ENCODE assay signal across 8 cellular contexts in genomic region chr19:35775298-35776101, GRCh38. TPM values are rescaled to one million over a fixed set of nuclear protein-coding genes. Genes with fewer than 3 reads are reported as not detected.
DNase-seq lines count a peak whose midpoint lies in the region; ATAC-seq lines count a peak whose summit lies in the region.

TSS of gene ARHGAP33 (plus strand) at chr19:35775564. CDS start at chr19:35775659, 95 bp downstream.

- H3K27ac Mint-ChIP-seq in naive B cell: peak within 1 kb of the TSS in 3 of 6 donors; percentile 62 to 85 (median 81)
- peak within 1 kb of the TSS; percentile 80 for H3K27ac Mint-ChIP-seq in stimulated activated effector memory CD8-positive, alpha-beta T cell treated with anti-CD3 and anti-CD28 coated beads, Interleukin-12 subunit alpha, Interleukin-12 subunit beta, amount 100 ng/mL, for 72 hours

- H3K9me3 Mint-ChIP-seq in naive B cell: peaks cover 0 to 1% (median 0%) of the 10 kb centered on the region in 7 donors
- H3K9me3 Mint-ChIP-seq in stimulated activated effector memory CD8-positive, alpha-beta T cell treated with anti-CD3 and anti-CD28 coated beads, Interleukin-12 subunit alpha, Interleukin-12 subunit beta, amount 100 ng/mL, for 72 hours: no peaks in the 10 kb centered on the region

- peak within 1 kb of the TSS; percentile 83 to 92 (median 90) for H3K4me3 Mint-ChIP-seq in naive B cell
- peak within 1 kb of the TSS; percentile 82 for H3K4me3 Mint-ChIP-seq in stimulated activated effector memory CD8-positive, alpha-beta T cell treated with anti-CD3 and anti-CD28 coated beads, Interleukin-12 subunit alpha, Interleukin-12 subunit beta, amount 100 ng/mL, for 72 hours

- DNase-seq in EH (ENCODE audit: low read depth): peak; percentile 97
- peak; percentile 92 for DNase-seq in GOT3 (lab: John Stamatoyannopoulos, UW)
- peak; percentile 94 for DNase-seq in LHCN-M2 (ENCODE audit: low read depth)
- peak; percentile 96 for DNase-seq in RPMI7951 (ENCODE audit: low read depth)
- DNase-seq in activated T-helper 1 cell treated with Interleukin-2 at 50 U/mL for 16 hours (ENCODE audit: low read depth): peak; percentile 95
- DNase-seq in fibroblast of gingiva (ENCODE audit: low read depth): peak; percentile 91
- DNase-seq in naive B cell: peak; percentile 99
- DNase-seq in stimulated activated effector memory CD8-positive, alpha-beta T cell treated with anti-CD3 and anti-CD28 coated beads, Interleukin-12 subunit alpha, Interleukin-12 subunit beta, amount 100 ng/mL, for 72 hours (ENCODE audit: low spot score in 2 of 2): peak; percentile 98 to 99

- H3K36me3 Mint-ChIP-seq in naive B cell: no peaks in the 10 kb centered on the region
- H3K36me3 Mint-ChIP-seq in stimulated activated effector memory CD8-positive, alpha-beta T cell treated with anti-CD3 and anti-CD28 coated beads, Interleukin-12 subunit alpha, Interleukin-12 subunit beta, amount 100 ng/mL, for 72 hours: peaks cover 23% of the 10 kb centered on the region

- peak; percentile 95 to 97 for ATAC-seq in naive B cell (ENCODE audit: low read depth in 2 of 2)
- peak; percentile 95 for ATAC-seq in stimulated activated effector memory CD8-positive, alpha-beta T cell treated with anti-CD3 and anti-CD28 coated beads, Interleukin-12 subunit alpha, Interleukin-12 subunit beta, amount 100 ng/mL, for 72 hours

- H3K27me3 Mint-ChIP-seq in naive B cell: no peaks in the 10 kb centered on the region

- H3K4me1 Mint-ChIP-seq in naive B cell: peaks cover 12 to 18% (median 15%) of the 10 kb centered on the region in 3 donors
- H3K4me1 Mint-ChIP-seq in stimulated activated effector memory CD8-positive, alpha-beta T cell treated with anti-CD3 and anti-CD28 coated beads, Interleukin-12 subunit alpha, Interleukin-12 subunit beta, amount 100 ng/mL, for 72 hours: peaks cover 25% of the 10 kb centered on the region

RNA-seq across cellular contexts. Expression of gene ARHGAP33, which starts in this region (rescaled TPM):
- 6.4 and 6.6 TPM in 2 replicates for total RNA-seq in LHCN-M2 (2014; rRNA removed)
- 5.3 TPM for polyA plus RNA-seq in LHCN-M2 (2012)
- total RNA-seq in RPMI7951 (2014; rRNA removed; shearing (Covaris generic)): 2.3 and 5.0 TPM in 2 replicates
- under 1 TPM in 1 of 6 donors, not detected in 5; 0.58 TPM for polyA plus RNA-seq in naive B cell (ENCODE audit: low read depth in 6 of 6)

Comparison
In these comparisons a context has a peak if more than half of its experiments do, and no peak if none do; other contexts are left out.
1. Peak in every context shown above with its lines: DNase-seq and ATAC-seq.
2. Peak in DNase-seq and ATAC-seq in naive B cell; RNA of the gene not detected or under 1 TPM.